Comparison of ENCODE assay signal across 1 cellular context in genomic region chr22:17313591-17313990, GRCh38.
TF ChIP-seq lines count a peak whose summit lies in the region.

No MANE protein-coding gene starts in this region.

TF ChIP-seq in H1, 55 proteins besides CTCF, POLR2A, EP300 and RAD21:
- no peak for TF ChIP-seq CBX8 (IDR thresholded peaks at IDR 0.05; ENCODE audit: borderline replicate concordance, low read depth, low read length)
- TF ChIP-seq RFX5 (IDR thresholded peaks at IDR 0.05; ENCODE audit: borderline replicate concordance, low read depth, low read length), result no peak
- no peak for TF ChIP-seq CHD2 (IDR thresholded peaks at IDR 0.05; ENCODE audit: low read length)
- TF ChIP-seq EGR1 (IDR thresholded peaks at IDR 0.05; ENCODE audit: borderline replicate concordance, low read depth, low read length), result no peak
- TF ChIP-seq NANOG (IDR thresholded peaks at IDR 0.05; ENCODE audit: insufficient read depth, low read depth, low read length, poor library complexity, severe bottlenecking), result no peak
- no peak for TF ChIP-seq E2F6 (IDR thresholded peaks at IDR 0.05)
- no peak for TF ChIP-seq KDM5A (IDR thresholded peaks at IDR 0.05; ENCODE audit: low read length)
- no peak for TF ChIP-seq CBX5 (IDR thresholded peaks at IDR 0.05; ENCODE audit: low read depth, low read length)
- no peak for TF ChIP-seq BRCA1 (IDR thresholded peaks at IDR 0.05; ENCODE audit: low read depth, low read length)
- TF ChIP-seq YY1 (IDR thresholded peaks at IDR 0.05; ENCODE audit: low read depth, low read length), result no peak
- no peak for TF ChIP-seq POU5F1 (IDR thresholded peaks at IDR 0.05; ENCODE audit: low read depth, low read length)
- TF ChIP-seq EZH2 (IDR thresholded peaks at IDR 0.05; ENCODE audit: low read depth, low read length, severe bottlenecking), result no peak
- no peak for TF ChIP-seq TCF12 (IDR thresholded peaks at IDR 0.05; ENCODE audit: low read depth, low read length)
- TF ChIP-seq RXRA (IDR thresholded peaks at IDR 0.05; ENCODE audit: insufficient read depth, low read depth, low read length), result no peak
- no peak for TF ChIP-seq USF2 (IDR thresholded peaks at IDR 0.05; ENCODE audit: low read length)
TF ChIP-seq in H1: peak in this region for 0.
